ENCODE assay signal across 20 cellular contexts in genomic region chr3:135694142-135694541, GRCh38.
A peak's percentile ranks its signal among the peaks of the same experiment; 100 is the strongest.
DNase-seq lines count a peak whose midpoint lies in the region; ATAC-seq and TF ChIP-seq lines count a peak whose summit lies in the region.
"Had no signal": no experiment of that assay in that cellular context is flagged by ENCODE, and none has a peak within 500 bp of the region (broad histone marks: within the 10 kb centered on the region; RNA-seq: fewer than 3 reads in every experiment).

No MANE protein-coding gene starts in this region.

- no peaks in the 10 kb centered on the region for H3K9me3 ChIP-seq in uterus
- H3K9me3 ChIP-seq: thyroid gland had no signal

- H3K27me3 ChIP-seq in mesendoderm (ENCODE audit: insufficient read depth, low read length, poor library complexity) (no peaks in the 10 kb centered on the region), uterus (no peaks in the 10 kb centered on the region)
- H3K27me3 ChIP-seq: thyroid gland had no signal

- H3K4me2 ChIP-seq in mesendoderm (ENCODE audit: low read length): no peak overlapping the region

- H3K18ac ChIP-seq in mesendoderm (ENCODE audit: low read length): no peak overlapping the region

- no peak for ATAC-seq in left lobe of liver
- ATAC-seq: activated CD8-positive, alpha-beta T cell treated with anti-CD3 and anti-CD28 coated beads, Interleukin-2, amount 10 ng/mL, durations not matched to agents 7 days and 5 days; sciatic nerve; stimulated activated naive CD8-positive, alpha-beta T cell treated with anti-CD3 and anti-CD28 coated beads, Interleukin-15, amount 100 ng/mL, for 72 hours had no signal

- H3K79me2 ChIP-seq in mesendoderm (ENCODE audit: control insufficient read depth, insufficient read depth, low read length): no peaks in the 10 kb centered on the region

- no CpG with 5 or more reads among the region's 1 CpG for WGBS in mesendoderm (ENCODE audit: extremely low coverage, insufficient coverage, low lambda C conversion rate)

- H2BK15ac ChIP-seq in mesendoderm (replicated peaks; ENCODE audit: low read depth): no peak overlapping the region

- H2BK120ac ChIP-seq in mesendoderm (ENCODE audit: low read depth, low read length): no peak overlapping the region

- H4K8ac ChIP-seq in mesendoderm (ENCODE audit: low read depth, low read length): no peak overlapping the region

- no peaks in the 10 kb centered on the region for H3K4me1 ChIP-seq in mesendoderm (ENCODE audit: control insufficient read depth, low read depth, low read length)
- no peaks in the 10 kb centered on the region for H3K4me1 ChIP-seq in uterus
- H3K4me1 ChIP-seq: thyroid gland had no signal

- H3K36me3 ChIP-seq in mesendoderm (ENCODE audit: control insufficient read depth, insufficient read depth, low read length): no peaks in the 10 kb centered on the region
- H3K36me3 ChIP-seq in uterus: no peaks in the 10 kb centered on the region
- H3K36me3 ChIP-seq: thyroid gland had no signal

- H2BK5ac ChIP-seq in mesendoderm (ENCODE audit: low read length): no peak overlapping the region

- intact Hi-C loops in uterus (cut with DNase I; ENCODE audit: low total_unique reads): no loop called here

- H3K79me1 ChIP-seq in mesendoderm (ENCODE audit: low read length): no peaks in the 10 kb centered on the region

- DNase-seq in NCI-H2081 (lab: John Stamatoyannopoulos, UW) (peak; percentile 83 to 97), NCI-H2081 treated with DMSO at 0.1 percent for 48 hours (lab: John Stamatoyannopoulos, UW) (no peak), NCI-H146 (lab: John Stamatoyannopoulos, UW) (peak; percentile 97), NCI-H748 treated with DMSO at 0.1 percent for 48 hours (lab: John Stamatoyannopoulos, UW) (peak; percentile 97), mesendoderm (peak; percentile 5), uterus (no peak), left lobe of liver (ENCODE audit: low spot score) (no peak), DMS 273 (lab: John Stamatoyannopoulos, UW; ENCODE audit: unreplicated experiment) (no peak)
- DNase-seq: activated CD4-positive, CD25-positive, alpha-beta regulatory T cell treated with anti-CD3 and anti-CD28 coated beads, Interleukin-2, amount 50 U/mL, for 72 hours; activated CD8-positive, alpha-beta T cell treated with anti-CD3 and anti-CD28 coated beads, Interleukin-2, amount 10 ng/mL, durations not matched to agents 7 days and 5 days; activated effector memory CD4-positive, alpha-beta T cell treated with anti-CD3 and anti-CD28 coated beads, Interleukin-2, amount 50 U/mL, for 16 hours; activated naive CD8-positive, alpha-beta T cell treated with anti-CD3 and anti-CD28 coated beads, Interleukin-2, amount 10 ng/mL, durations not matched to agents 7 days and 5 days; CD4-positive, alpha-beta T cell; H7; RPMI8226; stimulated activated naive CD8-positive, alpha-beta T cell treated with anti-CD3 and anti-CD28 coated beads, Interleukin-15, amount 100 ng/mL, for 72 hours; T-helper 1 cell; thyroid gland had no signal

- no peak overlapping the region for H4K5ac ChIP-seq in mesendoderm (ENCODE audit: low read length)

- TF ChIP-seq POLR2A in uterus (IDR thresholded peaks at IDR 0.05): no peak

- no peak overlapping the region for H3K23ac ChIP-seq in mesendoderm (ENCODE audit: low read length)

- no peak overlapping the region for H3K27ac ChIP-seq in mesendoderm (ENCODE audit: low read depth, low read length)
- no peak overlapping the region for H3K27ac ChIP-seq in uterus
- H3K27ac ChIP-seq: 22Rv1, thyroid gland had no signal

- no peak overlapping the region for H2AK5ac ChIP-seq in mesendoderm (ENCODE audit: low read length)

- no peak overlapping the region for H3K4ac ChIP-seq in mesendoderm (ENCODE audit: low read depth, low read length)

- H3K56ac ChIP-seq in mesendoderm (ENCODE audit: low read length): no peak overlapping the region

- H3K9ac ChIP-seq in mesendoderm (ENCODE audit: low read length): no peak overlapping the region

- H3K4me3 ChIP-seq in mesendoderm (ENCODE audit: low read length) (no peak overlapping the region), uterus (no peak overlapping the region)
- H3K4me3 ChIP-seq: thyroid gland had no signal

- TF ChIP-seq CTCF in uterus (IDR thresholded peaks at IDR 0.05): no peak

Comparison
In these comparisons a context has a peak if more than half of its experiments do, and no peak if none do; other contexts are left out.
1. DNase-seq: peak in NCI-H2081 (2 of 2), NCI-H146 (single experiment), NCI-H748 treated with DMSO at 0.1 percent for 48 hours (single experiment) and mesendoderm (single experiment); none in NCI-H2081 treated with DMSO at 0.1 percent for 48 hours (single experiment), uterus (0 of 2), left lobe of liver (single experiment) and DMS 273 (single experiment).